8 cellular contexts compared by ENCODE assay signal in genomic region chr17:59221159-59221847, GRCh38. TPM values are rescaled to one million over a fixed set of nuclear protein-coding genes. Genes with fewer than 3 reads are reported as not detected.
DNase-seq lines count a peak whose midpoint lies in the region; ATAC-seq, FAIRE-seq and TF ChIP-seq lines count a peak whose summit lies in the region.

No MANE protein-coding gene starts in this region.

- H3K14ac ChIP-seq in H1 (ENCODE audit: insufficient read length): no peak overlapping the region

- no peak overlapping the region for H2BK120ac ChIP-seq in H1 (replicated peaks; ENCODE audit: low read depth, low read length)

- H2BK5ac ChIP-seq in H1 (ENCODE audit: low read depth, low read length): 0 out of 2 replicates have a peak overlapping the region, but pooled peaks have one; percentile 68

- H3K9me2 ChIP-seq in neural cell (ENCODE audit: insufficient read depth, low read length): no peaks in the 10 kb centered on the region

- ATAC-seq in GM21423 (IDR thresholded peaks at IDR 0.05; ENCODE audit: unreplicated experiment) (peak; percentile 7), GM18498 (IDR thresholded peaks at IDR 0.05; ENCODE audit: unreplicated experiment) (no peak), GM19395 (IDR thresholded peaks at IDR 0.05; ENCODE audit: unreplicated experiment) (no peak)

- no peak for FAIRE-seq in H1 (lab: Jason Lieb, UNC)

- no peak overlapping the region for H2BK20ac ChIP-seq in H1 (ENCODE audit: low read length)

- H3K9ac ChIP-seq in OCI-LY3 (ENCODE audit: low read length) (peak overlapping the region; percentile 88), H1 (replicated peaks in 1 of 4; ENCODE audit: extremely low read depth in 1 of 4, low read depth in 3 of 4, low read length in 3 of 4) (peak overlapping the region; percentile 36 to 79 (median 73)), neural cell (ENCODE audit: low read length) (peak overlapping the region; percentile 98)

- H3K4ac ChIP-seq in H1 (replicated peaks; ENCODE audit: insufficient read length, low read depth, low read length): no peak overlapping the region

- no peak for TF ChIP-seq POLR2A in H1 (IDR thresholded peaks at IDR 0.05; ENCODE audit: control extremely low read depth in 1 of 2, low read depth in 2 of 2, low read length in 2 of 2)

- H4K20me1 ChIP-seq in OCI-LY3 (ENCODE audit: insufficient read depth, low read length): no peaks in the 10 kb centered on the region
- H4K20me1 ChIP-seq in H1 (replicated peaks in 1 of 2; ENCODE audit: control insufficient read depth in 1 of 2, insufficient read depth in 2 of 2, low read length in 2 of 2): no peaks in the 10 kb centered on the region
- H4K20me1 ChIP-seq in neural cell (ENCODE audit: insufficient read depth): no peaks in the 10 kb centered on the region

- TF ChIP-seq EP300 in H1 (IDR thresholded peaks at IDR 0.05; ENCODE audit: borderline replicate concordance in 1 of 2, low read depth in 2 of 2, low read length in 2 of 2) (no peak), neural cell (conservative IDR thresholded peaks at IDR 0.05; ENCODE audit: poor library complexity, severe bottlenecking) (no peak)

- H3K27ac ChIP-seq in OCI-LY3 (ENCODE audit: low read length) (no peak overlapping the region), H1 (ENCODE audit: low read depth, low read length) (no peak overlapping the region), neural cell (ENCODE audit: low read length) (peak overlapping the region; percentile 99)

- no peaks in the 10 kb centered on the region for H3K79me1 ChIP-seq in H1 (ENCODE audit: low read depth, low read length)

- peak overlapping the region; percentile 79 for H3K4me2 ChIP-seq in OCI-LY3 (ENCODE audit: low read length)
- H3K4me2 ChIP-seq in H1 (ENCODE audit: insufficient read depth in 1 of 2, low read depth in 2 of 2, low read length in 2 of 2): peak overlapping the region; percentile 64 to 95
- H3K4me2 ChIP-seq in neural cell (ENCODE audit: low read length): peak overlapping the region; percentile 59

- peak overlapping the region; percentile 74; the same call in 1 of the 2 replicates for H4K8ac ChIP-seq in H1 (ENCODE audit: extremely low read depth, insufficient read depth, low read length)

- POLR2A ChIA-PET in H1 (lab: Charles Lee; ENCODE audit: partially characterized antibody): interaction anchor here (0.7 to 2.0 kb wide), 2 partner anchors 11 to 186 kb away, joined by 4 to 16 read pairs; partner anchors contain the start of gene SMG8

- H4K91ac ChIP-seq in H1 (replicated peaks; ENCODE audit: insufficient read length, low read length): no peak overlapping the region

- no peak overlapping the region for H2BK15ac ChIP-seq in H1 (ENCODE audit: low read length)

- H3K4me3 ChIP-seq in OCI-LY3 (ENCODE audit: low read length) (peak overlapping the region; percentile 92), H1 (ENCODE audit: extremely low read depth in 1 of 4, insufficient read depth in 2 of 4, low read depth in 3 of 4, low read length in 4 of 4) (peak overlapping the region; percentile 69 to 94 (median 93)), neural cell (ENCODE audit: low read length) (peak overlapping the region; percentile 74)

- no peaks in the 10 kb centered on the region for H3K36me3 ChIP-seq in OCI-LY3 (replicated peaks; ENCODE audit: low read depth, low read length)
- no peaks in the 10 kb centered on the region for H3K36me3 ChIP-seq in H1 (ENCODE audit: control insufficient read depth in 2 of 4, insufficient read depth in 4 of 4, low read length in 3 of 4)
- H3K36me3 ChIP-seq in neural cell (ENCODE audit: insufficient read depth, low read length): no peaks in the 10 kb centered on the region

- H2BK12ac ChIP-seq in H1 (ENCODE audit: low read depth, low read length): no peak overlapping the region

- H3K9me3 ChIP-seq in OCI-LY3 (ENCODE audit: insufficient read depth, low read length): no peaks in the 10 kb centered on the region
- H3K9me3 ChIP-seq in H1 (ENCODE audit: insufficient read depth in 2 of 2, low read depth in 1 of 2, low read length in 1 of 2): no peaks in the 10 kb centered on the region
- H3K9me3 ChIP-seq in neural cell (ENCODE audit: low read length): no peaks in the 10 kb centered on the region

- H3K56ac ChIP-seq in H1 (replicated peaks; ENCODE audit: insufficient read length, low read depth, low read length): no peak overlapping the region

- H3K27me3 ChIP-seq in OCI-LY3 (ENCODE audit: low read depth, low read length) (no peaks in the 10 kb centered on the region), H1 (replicated peaks in 1 of 4; ENCODE audit: control insufficient read depth in 3 of 4, extremely low read depth in 1 of 4, insufficient read depth in 3 of 4, low read length in 3 of 4) (no peaks in the 10 kb centered on the region), neural cell (ENCODE audit: insufficient read depth, low read depth, low read length) (no peaks in the 10 kb centered on the region)

- TF ChIP-seq RAD21 in H1 (IDR thresholded peaks at IDR 0.05 in 1 of 2, conservative IDR thresholded peaks at IDR 0.05 in 1 of 2; ENCODE audit: low read depth in 2 of 2, low read length in 2 of 2): no peak
- no peak for TF ChIP-seq RAD21 in neural cell (conservative IDR thresholded peaks at IDR 0.05)

- peaks cover 3% of the 10 kb centered on the region; the same call in 1 of the 2 replicates for H3K4me1 ChIP-seq in OCI-LY3 (ENCODE audit: low read length)
- H3K4me1 ChIP-seq in H1 (replicated peaks in 1 of 4; ENCODE audit: control insufficient read depth in 3 of 4, insufficient read depth in 4 of 4, low read length in 3 of 4): no peaks in the 10 kb centered on the region; a peak in 2 of 7 replicates

- no peak for TF ChIP-seq CTCF in OCI-LY3 (IDR thresholded peaks at IDR 0.05; ENCODE audit: low read depth, low read length)
- no peak for TF ChIP-seq CTCF in H1 (IDR thresholded peaks at IDR 0.05; ENCODE audit: control extremely low read depth in 1 of 3, insufficient read depth in 1 of 3, low read depth in 1 of 3, low read length in 3 of 3)
- TF ChIP-seq CTCF in neural cell (IDR thresholded peaks at IDR 0.05; ENCODE audit: poor library complexity, severe bottlenecking): no peak
- no peak for TF ChIP-seq CTCF in GM13977 (IDR thresholded peaks at IDR 0.05; ENCODE audit: extremely low read depth, insufficient read depth, missing control alignments)

- H3K23ac ChIP-seq in H1 (ENCODE audit: insufficient read length): no peak overlapping the region

- H4K5ac ChIP-seq in H1 (ENCODE audit: insufficient read length, low read depth, low read length): no peak overlapping the region

- peak overlapping the region; percentile 95 for H2AFZ ChIP-seq in OCI-LY3 (ENCODE audit: low read depth, low read length)
- peak overlapping the region; percentile 98 for H2AFZ ChIP-seq in H1 (ENCODE audit: low read length)
- H2AFZ ChIP-seq in neural cell (ENCODE audit: low read depth, low read length): peak overlapping the region; percentile 84

- in situ Hi-C loops in GM13977 (cut with MboI; ENCODE audit: low pct_unique_long_range_greater_than_20kb, low sequenced_read_pairs, unreplicated experiment): no loop called here

- peaks cover 7% of the 10 kb centered on the region; the same call in 1 of the 2 replicates for H3K23me2 ChIP-seq in H1 (ENCODE audit: low read depth, low read length)

- CTCF ChIA-PET in H1 (lab: Charles Lee; ENCODE audit: partially characterized antibody): interaction anchor here (0.6 to 1.2 kb wide), 4 partner anchors 18 to 221 kb away, joined by 3 to 4 read pairs (median 4); no protein-coding TSS in a partner anchor

- H3F3A ChIP-seq in neural cell (ENCODE audit: insufficient read depth, low read length, poor library complexity, severe bottlenecking): peaks cover 10% of the 10 kb centered on the region

- 11% methylated on average over 17 of the region's 17 CpGs; no CpG with 5 or more reads in 1 of the 2 experiments for WGBS in H1 (ENCODE audit: extremely low coverage in 1 of 2, insufficient coverage in 1 of 2, insufficient read length in 1 of 2, insufficient replicate concordance in 2 of 2, low coverage in 1 of 2, low lambda C conversion rate in 2 of 2, missing lambda C conversion rate in 1 of 2), 2 experiments

- H2AK5ac ChIP-seq in H1 (ENCODE audit: low read depth, low read length): no peak overlapping the region

- H3K79me2 ChIP-seq in OCI-LY3 (ENCODE audit: low read length) (no peaks in the 10 kb centered on the region), H1 (ENCODE audit: control insufficient read depth in 1 of 2, insufficient read depth in 2 of 2, low read length in 2 of 2) (no peaks in the 10 kb centered on the region), neural cell (replicated peaks; ENCODE audit: insufficient read depth, low read length) (peaks cover 34% of the 10 kb centered on the region)

- DNase-seq in H1 (ENCODE audit: low read depth in 1 of 2, low spot score in 2 of 2) (no peak), GM13977 (ENCODE audit: low spot score) (no peak), NCI-H446 (lab: John Stamatoyannopoulos, UW) (no peak)

- H3K18ac ChIP-seq in H1 (ENCODE audit: extremely low read depth, low read length): peak overlapping the region; percentile 87; the same call in 1 of the 2 replicates

TF ChIP-seq in neural cell, 6 proteins besides CTCF, POLR2A, EP300 and RAD21:
- TF ChIP-seq MXI1 (conservative IDR thresholded peaks at IDR 0.05; ENCODE audit: poor library complexity, severe bottlenecking): peak; percentile 54
- TF ChIP-seq EZH2 (IDR thresholded peaks at IDR 0.05; ENCODE audit: borderline replicate concordance, insufficient read depth, low read length, poor library complexity, severe bottlenecking): no peak

RNA-seq across cellular contexts. Expression of gene GDPD1, which starts 1.0 kb away (rescaled TPM):
- 6.7 and 7.7 TPM in 2 replicates for total RNA-seq in H1 (2021; fragmentation: NEBNext Ultra II Directional; extraction: Animal tissue kit (Norgen Biotek cat#: 25700))
- polyA plus RNA-seq in H1 (2011; rRNA removed): 2.0 and 3.2 TPM in 2 replicates
- 3.8 TPM for polyA plus RNA-seq in H1 (2011; cell fraction: cytosol; rRNA removed)
- polyA plus RNA-seq in H1 (2011; cell fraction: nucleus; rRNA removed): 1.8 TPM
- polyA plus RNA-seq in H1 (2012, experiment 1 of 2): 4.8 to 7.1 TPM (median 6.2 TPM) in 4 replicates
- polyA plus RNA-seq in H1 (2012, experiment 2 of 2): 1.3 TPM
- polyA plus RNA-seq in H1 (2013, experiment 1 of 2): 7.4 TPM
- polyA plus RNA-seq in H1 (2013, experiment 2 of 2): 9.6 TPM
- polyA minus RNA-seq in H1 (2011; rRNA and poly(A)+ RNA removed): 8.0 and 12.0 TPM in 2 replicates
- 6.0 TPM for polyA minus RNA-seq in H1 (2011; cell fraction: cytosol; rRNA and poly(A)+ RNA removed)
- 9.9 TPM for polyA minus RNA-seq in H1 (2011; cell fraction: nucleus; rRNA and poly(A)+ RNA removed)
- 31.8 and 40.1 TPM in 2 replicates for polyA plus RNA-seq in neural cell
- 73.2 and 75.7 TPM in 2 replicates for polyA minus RNA-seq in neural cell

RNA-seq across cellular contexts. Expression of gene SMG8, which starts 11.5 kb away (rescaled TPM):
- total RNA-seq in H1 (2021; fragmentation: NEBNext Ultra II Directional; extraction: Animal tissue kit (Norgen Biotek cat#: 25700)): 17.6 and 19.3 TPM in 2 replicates
- polyA plus RNA-seq in H1 (2011; rRNA removed) (8.7 and 10.8 TPM in 2 replicates), neural cell (16.5 and 24.0 TPM in 2 replicates)
- polyA plus RNA-seq in H1 (2011; cell fraction: cytosol; rRNA removed): 11.6 TPM
- 9.2 TPM for polyA plus RNA-seq in H1 (2011; cell fraction: nucleus; rRNA removed)
- 13.3 to 16.3 TPM (median 14.7 TPM) in 4 replicates for polyA plus RNA-seq in H1 (2012, experiment 1 of 2)
- 8.5 TPM for polyA plus RNA-seq in H1 (2012, experiment 2 of 2)
- polyA plus RNA-seq in H1 (2013, experiment 1 of 2): 15.4 TPM
- 16.3 TPM for polyA plus RNA-seq in H1 (2013, experiment 2 of 2)
- polyA minus RNA-seq in H1 (2011; rRNA and poly(A)+ RNA removed): 22.0 and 28.0 TPM in 2 replicates
- 8.0 TPM for polyA minus RNA-seq in H1 (2011; cell fraction: cytosol; rRNA and poly(A)+ RNA removed)
- polyA minus RNA-seq in H1 (2011; cell fraction: nucleus; rRNA and poly(A)+ RNA removed): 18.9 TPM
- polyA minus RNA-seq in neural cell: 44.3 and 55.5 TPM in 2 replicates
